In the genomic region with DNA sequence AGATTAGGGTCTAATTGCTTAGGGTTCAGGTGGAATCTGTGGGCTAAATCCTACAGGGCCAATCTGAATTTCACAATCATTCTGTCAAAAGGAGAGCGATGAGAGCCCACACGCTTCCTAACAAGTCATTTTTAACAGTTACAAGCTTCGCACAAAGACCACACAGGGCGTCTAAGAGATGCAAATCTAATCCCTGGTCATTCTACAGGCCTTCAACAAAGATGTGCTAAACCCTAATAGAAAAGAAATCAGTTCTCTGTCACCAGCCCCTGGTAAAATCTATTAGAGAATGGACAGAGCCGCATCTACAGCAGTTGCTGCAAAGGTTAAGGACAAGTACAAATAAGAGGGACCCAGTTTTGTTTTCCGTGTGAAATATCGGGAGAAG, we compare ENCODE assay signal across 18 cellular contexts. TPM values are rescaled to one million over a fixed set of nuclear protein-coding genes. Genes with fewer than 3 reads are reported as not detected.
DNase-seq lines count a peak whose midpoint lies in the region; ATAC-seq and TF ChIP-seq lines count a peak whose summit lies in the region.
"Had no signal": no experiment of that assay in that cellular context is flagged by ENCODE, and none has a peak within 500 bp of the region (broad histone marks: within the 10 kb centered on the region; RNA-seq: fewer than 3 reads in every experiment).

No MANE protein-coding gene starts in this region.

- H3K14ac ChIP-seq in H9 (ENCODE audit: insufficient read depth, low read length) (no peak overlapping the region), neuronal stem cell (ENCODE audit: low read length) (no peak overlapping the region)

- BruUV-seq in OCI-LY7 (replicated peaks; lab: Mats Ljungman, UMichigan) = no TSS peak

- H3K27me3 ChIP-seq in H9 (ENCODE audit: insufficient read depth, low read length) (peaks cover 83% of the 10 kb centered on the region), neuronal stem cell (ENCODE audit: control insufficient read depth in 3 of 3, insufficient read depth in 3 of 3, low read depth in 1 of 3, low read length in 3 of 3) (peaks cover 28 to 98% (median 84%) of the 10 kb centered on the region in 3 experiments)

- H3K4me1 Mint-ChIP-seq in H9 (peaks cover 24 to 47% of the 10 kb centered on the region in 2 experiments), brain (peaks cover 11% of the 10 kb centered on the region)

- no peak overlapping the region for H4K5ac ChIP-seq in H9 (ENCODE audit: insufficient read length, low read depth, low read length)

- WGBS in H9 (ENCODE audit: extremely low coverage, insufficient read length, low lambda C conversion rate) = no CpG with 5 or more reads among the region's 7 CpGs
- WGBS in neuronal stem cell (ENCODE audit: extremely low coverage in 2 of 2, insufficient read length in 2 of 2, insufficient replicate concordance in 1 of 2), 2 donors = no CpG with 5 or more reads among the region's 7 CpGs

- TF ChIP-seq CTCF in GM10266 (IDR thresholded peaks at IDR 0.05; ENCODE audit: control insufficient read depth, insufficient read depth, low read depth, missing control alignments) (no peak), H9 (conservative IDR thresholded peaks at IDR 0.05) (no peak), brain (conservative IDR thresholded peaks at IDR 0.05) (no peak), OCI-LY7 (conservative IDR thresholded peaks at IDR 0.05; ENCODE audit: low read length) (no peak)

- H3K23ac ChIP-seq in H9 (ENCODE audit: insufficient read length, low read depth, low read length) (no peak overlapping the region), neuronal stem cell (ENCODE audit: low read depth, low read length, poor library complexity) (no peak overlapping the region)

- H2BK120ac ChIP-seq in H9 (ENCODE audit: low read depth, low read length, poor library complexity, severe bottlenecking) = no peak overlapping the region
- H2BK120ac ChIP-seq in neuronal stem cell (ENCODE audit: low read depth, low read length) = no peak overlapping the region

- no peak overlapping the region for H3K9ac ChIP-seq in H9 (ENCODE audit: extremely low read depth, insufficient read length, low read length)
- no peak overlapping the region for H3K9ac ChIP-seq in neuronal stem cell (ENCODE audit: low read depth, low read length, poor library complexity)
- H3K9ac ChIP-seq: BLaER1 treated with 17β-estradiol and CSF1 and Interleukin-3, amounts not matched to agents 10 nM and 100 nM had no signal

- H3K4me3 ChIP-seq in neuronal stem cell (ENCODE audit: low read length in 2 of 2) (no peak overlapping the region), OCI-LY7 (ENCODE audit: low read depth, low read length, poor library complexity, severe bottlenecking) (no peak overlapping the region)
- H3K4me3 ChIP-seq: BLaER1 treated with 17β-estradiol and CSF1 and Interleukin-3, amounts not matched to agents 10 nM and 100 nM; SK-N-MC had no signal

- no peaks in the 10 kb centered on the region for H3K9me2 ChIP-seq in OCI-LY7 (ENCODE audit: insufficient read depth, low read length)

- no peak overlapping the region for H2AK5ac ChIP-seq in H9 (ENCODE audit: insufficient read length, low read length)
- no peak overlapping the region for H2AK5ac ChIP-seq in neuronal stem cell (ENCODE audit: low read depth, low read length)

- no peak overlapping the region for H3K18ac ChIP-seq in H9 (ENCODE audit: insufficient read length, low read depth, low read length)
- no peak overlapping the region for H3K18ac ChIP-seq in neuronal stem cell (ENCODE audit: low read length)

- no peak overlapping the region for H2AFZ ChIP-seq in H9 (ENCODE audit: low read length)
- no peak overlapping the region for H2AFZ ChIP-seq in neuronal stem cell (ENCODE audit: low read length)
- no peak overlapping the region for H2AFZ ChIP-seq in OCI-LY7 (ENCODE audit: low read length)

- no peaks in the 10 kb centered on the region for H3K36me3 ChIP-seq in neuronal stem cell (replicated peaks in 1 of 2; ENCODE audit: control insufficient read depth in 2 of 2, insufficient read depth in 2 of 2, low read length in 2 of 2)
- no peaks in the 10 kb centered on the region for H3K36me3 ChIP-seq in OCI-LY7 (ENCODE audit: insufficient read depth, low read length)
- H3K36me3 ChIP-seq: BLaER1 treated with 17β-estradiol and CSF1 and Interleukin-3, amounts not matched to agents 10 nM and 100 nM had no signal

- intact Hi-C loops in OCI-LY7 (cut with micrococcal nuclease; ENCODE audit: unreplicated experiment) = no loop called here

- no peaks in the 10 kb centered on the region for H3K4me1 ChIP-seq in H9 (ENCODE audit: insufficient read depth, low read length)
- H3K4me1 ChIP-seq in neuronal stem cell (ENCODE audit: control insufficient read depth in 2 of 2, insufficient read depth in 1 of 2, low read depth in 1 of 2, low read length in 2 of 2) = peaks cover 0 to 3% of the 10 kb centered on the region in 2 donors
- H3K4me1 ChIP-seq in OCI-LY7 (ENCODE audit: insufficient read depth, low read length, poor library complexity, severe bottlenecking) = no peaks in the 10 kb centered on the region
- H3K4me1 ChIP-seq: BLaER1 treated with 17β-estradiol and CSF1 and Interleukin-3, amounts not matched to agents 10 nM and 100 nM had no signal

- H3K27ac Mint-ChIP-seq in H9 (no peak overlapping the region; a peak in 1 of 7 replicates), brain (no peak overlapping the region)
- H3K27ac Mint-ChIP-seq: activated T-helper 1 cell treated with anti-CD3 and anti-CD28 coated beads, Interleukin-12 subunit alpha, Interleukin-12 subunit beta, Interleukin-2, Interleukin-4 antibody, amounts not matched to agents 30 ng/mL and 10 ng/mL and 1 ng/mL, durations not matched to agents 14 hours and 24 hours and 36 hours; nephron progenitor cell had no signal

- CTCF ChIA-PET in OCI-LY7 (lab: Charles Lee; ENCODE audit: unreplicated experiment) = no interaction called here

- peak; percentile 15 for DNase-seq in GM10266 (ENCODE audit: extremely low spot score)
- DNase-seq in H9 = peak; percentile 54
- DNase-seq in neuronal stem cell (ENCODE audit: low spot score) = no peak
- DNase-seq in NCI-H1436 treated with DMSO at 0.1 percent for 48 hours (lab: John Stamatoyannopoulos, UW) = no peak
- no peak for DNase-seq in OCI-LY7 (ENCODE audit: low spot score)
- DNase-seq: activated CD4-positive, alpha-beta T cell treated with anti-CD3 and anti-CD28 coated beads, Interleukin-2, amount 50 U/mL, for 4 hours; foreskin fibroblast; mammary epithelial cell; NCI-H1048; NCI-H446 treated with DMSO at 0.1 percent for 48 hours; nephron progenitor cell had no signal

- H3K79me2 ChIP-seq in H9 (ENCODE audit: insufficient read depth, low read length) (no peaks in the 10 kb centered on the region), OCI-LY7 (ENCODE audit: insufficient read depth, low read depth, low read length) (no peaks in the 10 kb centered on the region)

- H3K27ac ChIP-seq in H9 (ENCODE audit: insufficient read length, low read depth, low read length) = no peak overlapping the region
- H3K27ac ChIP-seq in neuronal stem cell (replicated peaks; ENCODE audit: low read length) = no peak overlapping the region
- H3K27ac ChIP-seq in OCI-LY7 (ENCODE audit: low read depth, low read length, poor library complexity, severe bottlenecking) = no peak overlapping the region
- H3K27ac ChIP-seq: BLaER1 treated with 17β-estradiol and CSF1 and Interleukin-3, amounts not matched to agents 10 nM and 100 nM; SK-N-MC had no signal

- H4K20me1 ChIP-seq in H9 (ENCODE audit: control insufficient read depth, insufficient read depth, insufficient read length) (no peaks in the 10 kb centered on the region), OCI-LY7 (ENCODE audit: insufficient read depth, low read length) (no peaks in the 10 kb centered on the region)
- H4K20me1 ChIP-seq: BLaER1 treated with 17β-estradiol and CSF1 and Interleukin-3, amounts not matched to agents 10 nM and 100 nM had no signal

- H3K4me2 ChIP-seq in H9 (ENCODE audit: insufficient read depth, insufficient read length, low read length) (peak overlapping the region; percentile 22), neuronal stem cell (ENCODE audit: insufficient read depth, low read length, poor library complexity, severe bottlenecking) (peak overlapping the region; percentile 50), OCI-LY7 (ENCODE audit: low read length) (no peak overlapping the region)
- H3K4me2 ChIP-seq: BLaER1 treated with 17β-estradiol and CSF1 and Interleukin-3, amounts not matched to agents 10 nM and 100 nM had no signal

- H2BK20ac ChIP-seq in H9 (ENCODE audit: low read depth, low read length, poor library complexity, severe bottlenecking) = no peak overlapping the region

- peak overlapping the region in 1 of 2 experiments; percentile 69; a peak in 3 of 5 replicates for H3K4me3 Mint-ChIP-seq in H9
- H3K4me3 Mint-ChIP-seq in brain = peak overlapping the region in 3 of 5 experiments; percentile 29 to 34 (median 32)
- H3K4me3 Mint-ChIP-seq: activated T-helper 1 cell treated with anti-CD3 and anti-CD28 coated beads, Interleukin-12 subunit alpha, Interleukin-12 subunit beta, Interleukin-2, Interleukin-4 antibody, amounts not matched to agents 30 ng/mL and 10 ng/mL and 1 ng/mL, durations not matched to agents 14 hours and 24 hours and 36 hours had no signal

- no peak overlapping the region for H2BK12ac ChIP-seq in H9 (ENCODE audit: insufficient read length, low read depth, low read length)
- no peak overlapping the region for H2BK12ac ChIP-seq in neuronal stem cell (ENCODE audit: low read length)

- no peaks in the 10 kb centered on the region for H3K23me2 ChIP-seq in H9 (ENCODE audit: insufficient read length, low read depth, low read length, poor library complexity, severe bottlenecking)

- ATAC-seq in HG03039 (IDR thresholded peaks at IDR 0.05; ENCODE audit: unreplicated experiment) = no peak

- H3K9me3 ChIP-seq in H9 (ENCODE audit: control insufficient read depth, low read depth, low read length) (no peaks in the 10 kb centered on the region), neuronal stem cell (replicated peaks in 1 of 2; ENCODE audit: control insufficient read depth in 2 of 2, insufficient read depth in 1 of 2, low read depth in 1 of 2, low read length in 2 of 2) (peaks cover 0 to 9% of the 10 kb centered on the region in 2 donors), OCI-LY7 (ENCODE audit: low read length) (no peaks in the 10 kb centered on the region)

- H3K56ac ChIP-seq in H9 (ENCODE audit: insufficient read length, low read depth, low read length) = no peak overlapping the region

- peaks cover 3 to 10% of the 10 kb centered on the region in 2 experiments; a peak in 3 of 5 replicates for H3K9me3 Mint-ChIP-seq in H9
- peaks cover 3 to 29% (median 7%) of the 10 kb centered on the region in 5 experiments for H3K9me3 Mint-ChIP-seq in brain
- H3K9me3 Mint-ChIP-seq: activated T-helper 1 cell treated with anti-CD3 and anti-CD28 coated beads, Interleukin-12 subunit alpha, Interleukin-12 subunit beta, Interleukin-2, Interleukin-4 antibody, amounts not matched to agents 30 ng/mL and 10 ng/mL and 1 ng/mL, durations not matched to agents 14 hours and 24 hours and 36 hours had no signal

- no peak overlapping the region for H3K4ac ChIP-seq in H9 (ENCODE audit: low read depth, low read length)
- no peak overlapping the region for H3K4ac ChIP-seq in neuronal stem cell (ENCODE audit: low read length)

- peaks cover 99% of the 10 kb centered on the region for H3K27me3 Mint-ChIP-seq in H9 (ENCODE audit: low read depth)
- peaks cover 99% of the 10 kb centered on the region for H3K27me3 Mint-ChIP-seq in brain

- H2BK15ac ChIP-seq in H9 (ENCODE audit: low read depth, low read length) (no peak overlapping the region), neuronal stem cell (ENCODE audit: low read length) (no peak overlapping the region)

- H2BK5ac ChIP-seq in H9 (ENCODE audit: insufficient read length, low read length) (no peak overlapping the region), neuronal stem cell (ENCODE audit: low read length) (no peak overlapping the region)

- H4K91ac ChIP-seq in H9 (ENCODE audit: insufficient read length, low read depth, low read length) (no peak overlapping the region), neuronal stem cell (ENCODE audit: low read depth, low read length, poor library complexity) (no peak overlapping the region)

- H3T11ph ChIP-seq in H9 (ENCODE audit: low read length) = no peak overlapping the region

- H4K8ac ChIP-seq in H9 (replicated peaks; ENCODE audit: insufficient read length, low read depth, low read length) (no peak overlapping the region), neuronal stem cell (ENCODE audit: low read depth, low read length) (no peak overlapping the region)

- POLR2A ChIA-PET in OCI-LY7 (lab: Charles Lee) = no interaction called here

- H3K36me3 Mint-ChIP-seq in H9 (ENCODE audit: insufficient read depth in 1 of 3, low read depth in 3 of 3) (no peaks in the 10 kb centered on the region; a peak in 1 of 7 replicates), brain (no peaks in the 10 kb centered on the region)

- H3K79me1 ChIP-seq in H9 (ENCODE audit: insufficient read depth, low read depth, low read length, poor library complexity, severe bottlenecking) (no peaks in the 10 kb centered on the region), neuronal stem cell (ENCODE audit: low read depth, low read length) (no peaks in the 10 kb centered on the region)

RNA-seq across cellular contexts. Expression of a gene that starts 15.2 kb away (rescaled TPM):
- total RNA-seq in H9 (2021) (not detected in 2 replicates), OCI-LY7 (2022) (not detected in 2 replicates)
- 90.6 TPM for polyA plus RNA-seq in brain (ENCODE audit: insufficient read depth, low read depth, low replicate concordance)
- 0.10 TPM for polyA plus RNA-seq in neuronal stem cell (2013, experiment 1 of 2)
- 0.03 TPM for polyA plus RNA-seq in neuronal stem cell (2013, experiment 2 of 2)
- total RNA-seq in OCI-LY7 (2014; rRNA removed; shearing (Covaris generic)) = not detected in 2 replicates
- total RNA-seq: activated T-helper 1 cell treated with anti-CD3 and anti-CD28 coated beads, Interleukin-12 subunit alpha, Interleukin-12 subunit beta, Interleukin-2, Interleukin-4 antibody, amounts not matched to agents 30 ng/mL and 10 ng/mL and 1 ng/mL, durations not matched to agents 14 hours and 24 hours and 36 hours; cerebellum; mammary epithelial cell had no signal
- polyA plus RNA-seq: IgD-negative memory B cell, mammary epithelial cell had no signal

Comparison
In these comparisons a context has a peak if more than half of its experiments do, and no peak if none do; other contexts are left out.
1. DNase-seq: peak in GM10266 (single experiment) and H9 (single experiment); none in neuronal stem cell (single experiment), NCI-H1436 treated with DMSO at 0.1 percent for 48 hours (single experiment) and OCI-LY7 (single experiment).